ENCODE assay signal across 8 cellular contexts in the genomic region with DNA sequence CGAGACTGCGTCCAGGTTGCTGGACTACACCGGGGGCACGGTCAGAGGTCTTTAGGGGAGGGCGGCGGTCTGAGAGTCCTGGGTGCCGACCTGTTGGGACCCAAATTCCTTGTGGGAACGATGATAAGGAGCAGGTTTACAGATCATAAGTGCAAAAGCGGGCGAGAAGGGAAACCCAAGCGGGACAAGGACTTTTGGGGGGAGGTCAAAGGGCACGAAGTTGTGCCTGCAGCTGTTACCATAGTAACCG. TPM values are rescaled to one million over a fixed set of nuclear protein-coding genes. Genes with fewer than 3 reads are reported as not detected.
A peak's percentile ranks its signal among the peaks of the same experiment; 100 is the strongest.
DNase-seq lines count a peak whose midpoint lies in the region; ATAC-seq and TF ChIP-seq lines count a peak whose summit lies in the region.

No MANE protein-coding gene starts in this region.

- in situ Hi-C loops in Caki2 (cut with HindIII; ENCODE audit: low pct_unique_long_range_greater_than_20kb, low sequenced_read_pairs) = no loop called here

- H3K36me3 ChIP-seq in adipocyte (ENCODE audit: control insufficient read depth, insufficient read depth, low read length, severe bottlenecking) = peaks cover 30% of the 10 kb centered on the region

- DNase-seq in Caki2 (ENCODE audit: low read depth) (peak; percentile 93), NB4 (ENCODE audit: low read depth) (no peak), adipocyte (ENCODE audit: low read depth) (no peak), iPS-NIHi7 (ENCODE audit: extremely low spot score) (peak; percentile 82), NOMO-1 treated with DMSO at 0.1 percent for 48 hours (lab: John Stamatoyannopoulos, UW; ENCODE audit: unreplicated experiment) (no peak), medulla oblongata (ENCODE audit: extremely low spot score) (no peak)
- DNase-seq in stimulated activated CD4-positive, alpha-beta T cell treated with anti-CD3 and anti-CD28 coated beads, Interleukin-4, amount 100 ng/mL, for 24 hours = peak; percentile 87

- H3K9ac ChIP-seq in adipocyte (ENCODE audit: low read length) = peak overlapping the region; percentile 98

- no peaks in the 10 kb centered on the region for H3K27me3 ChIP-seq in adipocyte (replicated peaks; ENCODE audit: control insufficient read depth, insufficient read depth, low read length)

- no peak for TF ChIP-seq CTCF in NB4 (IDR thresholded peaks at IDR 0.05; ENCODE audit: low read depth, low read length)

- H3K4me3 ChIP-seq in NB4 (ENCODE audit: low read depth, low read length) (peak overlapping the region; percentile 97), adipocyte (ENCODE audit: low read length) (peak overlapping the region; percentile 100)

- TF ChIP-seq POLR2A in NB4 (IDR thresholded peaks at IDR 0.05; ENCODE audit: extremely low read depth, insufficient read length) = no peak

- no peak for ATAC-seq in GM21390 (IDR thresholded peaks at IDR 0.05; ENCODE audit: unreplicated experiment)

- no peaks in the 10 kb centered on the region for H3K9me3 ChIP-seq in adipocyte (ENCODE audit: control insufficient read depth, low read length)

- peaks cover 24% of the 10 kb centered on the region for H3K4me1 ChIP-seq in adipocyte (ENCODE audit: control insufficient read depth, insufficient read depth, low read length)

RNA-seq across cellular contexts. Expression of gene GNL1, which starts 0.3 kb away (rescaled TPM):
- 23.5 and 36.9 TPM in 2 replicates for total RNA-seq in Caki2 (2014; rRNA removed; shearing (Covaris generic); ENCODE audit: low replicate concordance)

RNA-seq across cellular contexts. Expression of gene PRR3, which starts 0.5 kb away (rescaled TPM):
- total RNA-seq in Caki2 (2014; rRNA removed; shearing (Covaris generic); ENCODE audit: low replicate concordance) = 12.7 TPM in 1 of 2 replicates, not detected in the other

RNA-seq across cellular contexts. Expression of gene ABCF1, which starts 14.6 kb away (rescaled TPM):
- 29.5 and 30.5 TPM in 2 replicates for total RNA-seq in Caki2 (2014; rRNA removed; shearing (Covaris generic); ENCODE audit: low replicate concordance)

Comparison
In these comparisons a context has a peak if more than half of its experiments do, and no peak if none do; other contexts are left out.
1. DNase-seq: peak in Caki2 (single experiment), iPS-NIHi7 (single experiment) and stimulated activated CD4-positive, alpha-beta T cell treated with anti-CD3 and anti-CD28 coated beads, Interleukin-4, amount 100 ng/mL, for 24 hours (single experiment); none in NB4 (single experiment), adipocyte (single experiment), NOMO-1 treated with DMSO at 0.1 percent for 48 hours (single experiment) and medulla oblongata (single experiment).